In genomic region chr7:103902917-103903316, GRCh38 we compare ENCODE assay signal across 15 cellular contexts.
"Had no signal": no experiment of that assay in that cellular context is flagged by ENCODE, and none has a peak within 500 bp of the region (broad histone marks: within the 10 kb centered on the region; RNA-seq: fewer than 3 reads in every experiment).

No MANE protein-coding gene starts in this region.

- H3K27ac ChIP-seq: ovary, thyroid gland had no signal

- H3K9me3 Mint-ChIP-seq: activated T-helper 17 cell treated with anti-CD3 and anti-CD28 coated beads, Interleukin-2, amount 50 U/mL, for 72 hours; T-helper 2 cell treated with Interferon-gamma antibody and Interleukin-4, amounts not matched to agents 5 μg/mL and 100 μg/mL, for 36 hours had no signal

- H3K9me3 ChIP-seq: ovary, thyroid gland had no signal

- H3K27me3 ChIP-seq: ovary, thyroid gland had no signal

- ATAC-seq: activated T-helper 17 cell treated with anti-CD3 and anti-CD28 coated beads, Interleukin-2, amount 50 U/mL, for 72 hours; naive thymus-derived CD4-positive, alpha-beta T cell; stimulated activated memory B cell treated with anti-CD40 and anti-IgM and Interleukin-4, amounts not matched to agents 10 μg/mL and 1 μg/mL and 100 μg/mL, for 72 hours had no signal

- H3K4me1 Mint-ChIP-seq: activated T-helper 17 cell treated with anti-CD3 and anti-CD28 coated beads, Interleukin-2, amount 50 U/mL, for 72 hours; naive thymus-derived CD4-positive, alpha-beta T cell; stimulated activated memory B cell treated with anti-CD40 and anti-IgM and Interleukin-4, amounts not matched to agents 10 μg/mL and 1 μg/mL and 100 μg/mL, for 72 hours had no signal

- H3K4me3 Mint-ChIP-seq: activated T-helper 17 cell treated with anti-CD3 and anti-CD28 coated beads, Interleukin-2, amount 50 U/mL, for 72 hours; naive thymus-derived CD4-positive, alpha-beta T cell; stimulated activated memory B cell treated with anti-CD40 and anti-IgM and Interleukin-4, amounts not matched to agents 10 μg/mL and 1 μg/mL and 100 μg/mL, for 72 hours; T-helper 2 cell treated with Interferon-gamma antibody and Interleukin-4, amounts not matched to agents 5 μg/mL and 100 μg/mL, for 36 hours had no signal

- H3K4me3 ChIP-seq: ovary, thyroid gland had no signal

- FAIRE-seq: colon, urothelium cell line had no signal

- H3K27me3 Mint-ChIP-seq: stimulated activated memory B cell treated with anti-CD40 and anti-IgM and Interleukin-4, amounts not matched to agents 10 μg/mL and 1 μg/mL and 100 μg/mL, for 72 hours had no signal

- H3K27ac Mint-ChIP-seq: activated T-helper 17 cell treated with anti-CD3 and anti-CD28 coated beads, Interleukin-2, amount 50 U/mL, for 72 hours; naive thymus-derived CD4-positive, alpha-beta T cell; stimulated activated memory B cell treated with anti-CD40 and anti-IgM and Interleukin-4, amounts not matched to agents 10 μg/mL and 1 μg/mL and 100 μg/mL, for 72 hours; T-helper 2 cell treated with Interferon-gamma antibody and Interleukin-4, amounts not matched to agents 5 μg/mL and 100 μg/mL, for 36 hours had no signal

- H3K36me3 Mint-ChIP-seq: naive thymus-derived CD4-positive, alpha-beta T cell; stimulated activated memory B cell treated with anti-CD40 and anti-IgM and Interleukin-4, amounts not matched to agents 10 μg/mL and 1 μg/mL and 100 μg/mL, for 72 hours had no signal

- DNase-seq: activated CD4-positive, alpha-beta T cell treated with anti-CD3 and anti-CD28 coated beads, Interleukin-2, amount 50 U/mL, for 1 hour; activated CD4-positive, CD25-positive, alpha-beta regulatory T cell; activated CD8-positive, alpha-beta memory T cell treated with anti-CD3 and anti-CD28 coated beads for 24 hours; activated naive CD4-positive, alpha-beta T cell treated with Interleukin-2 at 50 U/mL for 16 hours; activated T-cell treated with anti-CD3 and anti-CD28 coated beads for 4 hours; aorta; naive thymus-derived CD4-positive, alpha-beta T cell; ovary; SW 1271; thyroid gland had no signal

- H3K4me1 ChIP-seq: thyroid gland had no signal

- H3K36me3 ChIP-seq: ovary, thyroid gland had no signal
